In the genomic region with DNA sequence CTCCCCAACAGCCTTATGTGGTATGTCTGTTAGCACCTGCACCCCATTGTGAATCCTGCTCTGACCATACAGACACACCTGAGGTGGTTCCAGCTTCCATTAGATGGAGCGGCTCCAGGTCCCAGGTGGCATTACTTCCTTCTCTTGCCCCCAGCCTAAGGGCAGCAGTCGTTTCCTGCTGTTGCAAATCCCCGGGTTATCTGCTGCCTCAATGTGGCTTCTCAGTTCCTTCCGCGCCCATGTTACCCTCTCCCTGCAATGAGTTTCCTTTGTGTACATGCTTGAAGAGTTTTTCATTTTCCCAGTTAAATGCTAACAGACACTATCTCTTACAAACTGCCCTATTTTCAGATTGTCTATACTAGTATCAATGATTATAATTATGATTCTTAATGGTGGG, we compare ENCODE assay signal across 18 cellular contexts.
DNase-seq lines count a peak whose midpoint lies in the region; ATAC-seq and TF ChIP-seq lines count a peak whose summit lies in the region.
"Had no signal": no experiment of that assay in that cellular context is flagged by ENCODE, and none has a peak within 500 bp of the region (broad histone marks: within the 10 kb centered on the region; RNA-seq: fewer than 3 reads in every experiment).

No MANE protein-coding gene starts in this region.

- H3K4me3 Mint-ChIP-seq in activated naive CD4-positive, alpha-beta T cell treated with anti-CD3 and anti-CD28 coated beads, Interleukin-2, amount 50 U/mL, for 24 hours = no peak overlapping the region
- H3K4me3 Mint-ChIP-seq in T-helper 1 cell treated with Interleukin-12 subunit alpha and Interleukin-12 subunit beta and Interleukin-4 antibody, amounts not matched to agents 30 μg/mL and 1 μg/mL, for 36 hours = peak overlapping the region; percentile 4
- H3K4me3 Mint-ChIP-seq in activated T-helper 2 cell treated with anti-CD3 and anti-CD28 coated beads, Interferon-gamma antibody, Interleukin-2, Interleukin-4, amounts not matched to agents 10 μg/mL and 5 μg/mL and 100 μg/mL, durations not matched to agents 14 hours and 24 hours and 36 hours (ENCODE audit: low read depth) = no peak overlapping the region
- H3K4me3 Mint-ChIP-seq in stimulated activated effector memory CD8-positive, alpha-beta T cell treated with anti-CD3 and anti-CD28 coated beads, Interleukin-12 subunit alpha, Interleukin-12 subunit beta, amount 100 ng/mL, for 72 hours = peak overlapping the region; percentile 6
- H3K4me3 Mint-ChIP-seq: CD14-positive monocyte had no signal

- DNase-seq in activated naive CD4-positive, alpha-beta T cell treated with anti-CD3 and anti-CD28 coated beads, Interleukin-2, amount 50 U/mL, for 16 hours = no peak
- DNase-seq in activated T-helper 2 cell treated with anti-CD3 and anti-CD28 coated beads, Interferon-gamma antibody, Interleukin-2, Interleukin-4, amounts not matched to agents 10 μg/mL and 5 μg/mL and 100 μg/mL, durations not matched to agents 14 hours and 24 hours and 36 hours (ENCODE audit: low spot score) = no peak
- DNase-seq in stimulated activated effector memory CD8-positive, alpha-beta T cell treated with anti-CD3 and anti-CD28 coated beads, Interleukin-12 subunit alpha, Interleukin-12 subunit beta, amount 100 ng/mL, for 72 hours (ENCODE audit: low spot score in 2 of 2) = peak in 1 of 2 donors; percentile 50
- DNase-seq in BE2C (no peak), LoVo (ENCODE audit: low spot score) (no peak), PC-9 (no peak)
- DNase-seq: activated CD4-positive, alpha-beta T cell treated with anti-CD3 and anti-CD28 coated beads, Interleukin-2, amount 50 U/mL, for 48 hours; amygdala; DMS 273 treated with DMSO at 0.1 percent for 48 hours; NCI-H1694 treated with DMSO at 0.1 percent for 48 hours; psoas muscle; testis had no signal

- no peak for ATAC-seq in stimulated activated effector memory CD8-positive, alpha-beta T cell treated with anti-CD3 and anti-CD28 coated beads, Interleukin-12 subunit alpha, Interleukin-12 subunit beta, amount 100 ng/mL, for 72 hours
- ATAC-seq: K562, psoas muscle had no signal

- no peak overlapping the region for H3K27ac ChIP-seq in PC-9
- H3K27ac ChIP-seq: coronary artery, psoas muscle, testis had no signal

- H3K27ac Mint-ChIP-seq in activated naive CD4-positive, alpha-beta T cell treated with anti-CD3 and anti-CD28 coated beads, Interleukin-2, amount 50 U/mL, for 24 hours = peak overlapping the region; percentile 53
- H3K27ac Mint-ChIP-seq in T-helper 1 cell treated with Interleukin-12 subunit alpha and Interleukin-12 subunit beta and Interleukin-4 antibody, amounts not matched to agents 30 μg/mL and 1 μg/mL, for 36 hours = peak overlapping the region; percentile 49
- H3K27ac Mint-ChIP-seq in activated T-helper 2 cell treated with anti-CD3 and anti-CD28 coated beads, Interferon-gamma antibody, Interleukin-2, Interleukin-4, amounts not matched to agents 10 μg/mL and 5 μg/mL and 100 μg/mL, durations not matched to agents 14 hours and 24 hours and 36 hours = peak overlapping the region; percentile 13
- peak overlapping the region; percentile 93 for H3K27ac Mint-ChIP-seq in stimulated activated effector memory CD8-positive, alpha-beta T cell treated with anti-CD3 and anti-CD28 coated beads, Interleukin-12 subunit alpha, Interleukin-12 subunit beta, amount 100 ng/mL, for 72 hours
- H3K27ac Mint-ChIP-seq: CD14-positive monocyte had no signal

- H3K27me3 Mint-ChIP-seq in activated naive CD4-positive, alpha-beta T cell treated with anti-CD3 and anti-CD28 coated beads, Interleukin-2, amount 50 U/mL, for 24 hours = no peaks in the 10 kb centered on the region
- H3K27me3 Mint-ChIP-seq in T-helper 1 cell treated with Interleukin-12 subunit alpha and Interleukin-12 subunit beta and Interleukin-4 antibody, amounts not matched to agents 30 μg/mL and 1 μg/mL, for 36 hours (ENCODE audit: low read depth) = no peaks in the 10 kb centered on the region
- no peaks in the 10 kb centered on the region for H3K27me3 Mint-ChIP-seq in activated T-helper 2 cell treated with anti-CD3 and anti-CD28 coated beads, Interferon-gamma antibody, Interleukin-2, Interleukin-4, amounts not matched to agents 10 μg/mL and 5 μg/mL and 100 μg/mL, durations not matched to agents 14 hours and 24 hours and 36 hours (ENCODE audit: low read depth)

- H3K79me2 ChIP-seq in PC-9 (ENCODE audit: low read depth) = no peaks in the 10 kb centered on the region

- H4K20me1 ChIP-seq in PC-9 (ENCODE audit: insufficient read depth) = no peaks in the 10 kb centered on the region

- POLR2A ChIA-PET in PC-9 (lab: Charles Lee; ENCODE audit: unreplicated experiment) = no interaction called here

- H3K4me1 ChIP-seq in BE2C (no peaks in the 10 kb centered on the region), PC-9 (replicated peaks; ENCODE audit: insufficient read depth) (no peaks in the 10 kb centered on the region)
- H3K4me1 ChIP-seq: psoas muscle, testis had no signal

- H3K4me2 ChIP-seq in PC-9 = no peak overlapping the region

- peaks cover 3% of the 10 kb centered on the region for H3K36me3 Mint-ChIP-seq in activated naive CD4-positive, alpha-beta T cell treated with anti-CD3 and anti-CD28 coated beads, Interleukin-2, amount 50 U/mL, for 24 hours
- H3K36me3 Mint-ChIP-seq in T-helper 1 cell treated with Interleukin-12 subunit alpha and Interleukin-12 subunit beta and Interleukin-4 antibody, amounts not matched to agents 30 μg/mL and 1 μg/mL, for 36 hours (ENCODE audit: low read depth) = peaks cover 4% of the 10 kb centered on the region
- peaks cover 3% of the 10 kb centered on the region for H3K36me3 Mint-ChIP-seq in activated T-helper 2 cell treated with anti-CD3 and anti-CD28 coated beads, Interferon-gamma antibody, Interleukin-2, Interleukin-4, amounts not matched to agents 10 μg/mL and 5 μg/mL and 100 μg/mL, durations not matched to agents 14 hours and 24 hours and 36 hours (ENCODE audit: low read depth)
- peaks cover 4% of the 10 kb centered on the region for H3K36me3 Mint-ChIP-seq in stimulated activated effector memory CD8-positive, alpha-beta T cell treated with anti-CD3 and anti-CD28 coated beads, Interleukin-12 subunit alpha, Interleukin-12 subunit beta, amount 100 ng/mL, for 72 hours
- H3K36me3 Mint-ChIP-seq: CD14-positive monocyte had no signal

- H3K4me3 ChIP-seq in BE2C (ENCODE audit: low read depth, low read length) (no peak overlapping the region), PC-9 (no peak overlapping the region)
- H3K4me3 ChIP-seq: coronary artery, K562, lung, psoas muscle, testis had no signal

- CTCF ChIA-PET in PC-9 (lab: Charles Lee) = no interaction called here

- H3K36me3 ChIP-seq in BE2C = no peaks in the 10 kb centered on the region
- no peaks in the 10 kb centered on the region for H3K36me3 ChIP-seq in PC-9 (ENCODE audit: low read depth)

- no TSS peak for BruUV-seq in PC-9 (replicated peaks; lab: Mats Ljungman, UMichigan)

- H3K9me2 ChIP-seq in PC-9 (ENCODE audit: insufficient read depth) = no peaks in the 10 kb centered on the region

- no peaks in the 10 kb centered on the region for H3F3A ChIP-seq in PC-9 (ENCODE audit: insufficient read depth, low read depth)

- no peak overlapping the region for H2AFZ ChIP-seq in PC-9

- TF ChIP-seq CTCF in BE2C (IDR thresholded peaks at IDR 0.05; ENCODE audit: low read depth, low read length) (no peak), PC-9 (conservative IDR thresholded peaks at IDR 0.05) (no peak)

- H3K9me3 Mint-ChIP-seq in activated naive CD4-positive, alpha-beta T cell treated with anti-CD3 and anti-CD28 coated beads, Interleukin-2, amount 50 U/mL, for 24 hours = no peaks in the 10 kb centered on the region
- peaks cover 7% of the 10 kb centered on the region for H3K9me3 Mint-ChIP-seq in T-helper 1 cell treated with Interleukin-12 subunit alpha and Interleukin-12 subunit beta and Interleukin-4 antibody, amounts not matched to agents 30 μg/mL and 1 μg/mL, for 36 hours
- H3K9me3 Mint-ChIP-seq in activated T-helper 2 cell treated with anti-CD3 and anti-CD28 coated beads, Interferon-gamma antibody, Interleukin-2, Interleukin-4, amounts not matched to agents 10 μg/mL and 5 μg/mL and 100 μg/mL, durations not matched to agents 14 hours and 24 hours and 36 hours = peaks cover 6% of the 10 kb centered on the region
- H3K9me3 Mint-ChIP-seq in stimulated activated effector memory CD8-positive, alpha-beta T cell treated with anti-CD3 and anti-CD28 coated beads, Interleukin-12 subunit alpha, Interleukin-12 subunit beta, amount 100 ng/mL, for 72 hours = no peaks in the 10 kb centered on the region

- H3K27me3 ChIP-seq in BE2C (no peaks in the 10 kb centered on the region), PC-9 (ENCODE audit: insufficient read depth, low read depth) (peaks cover 17% of the 10 kb centered on the region)
- H3K27me3 ChIP-seq: testis had no signal

- peaks cover 52% of the 10 kb centered on the region for H3K4me1 Mint-ChIP-seq in activated naive CD4-positive, alpha-beta T cell treated with anti-CD3 and anti-CD28 coated beads, Interleukin-2, amount 50 U/mL, for 24 hours
- H3K4me1 Mint-ChIP-seq in T-helper 1 cell treated with Interleukin-12 subunit alpha and Interleukin-12 subunit beta and Interleukin-4 antibody, amounts not matched to agents 30 μg/mL and 1 μg/mL, for 36 hours (ENCODE audit: low read depth) = peaks cover 44% of the 10 kb centered on the region
- H3K4me1 Mint-ChIP-seq in activated T-helper 2 cell treated with anti-CD3 and anti-CD28 coated beads, Interferon-gamma antibody, Interleukin-2, Interleukin-4, amounts not matched to agents 10 μg/mL and 5 μg/mL and 100 μg/mL, durations not matched to agents 14 hours and 24 hours and 36 hours (ENCODE audit: low read depth) = peaks cover 40% of the 10 kb centered on the region
- peaks cover 45% of the 10 kb centered on the region for H3K4me1 Mint-ChIP-seq in stimulated activated effector memory CD8-positive, alpha-beta T cell treated with anti-CD3 and anti-CD28 coated beads, Interleukin-12 subunit alpha, Interleukin-12 subunit beta, amount 100 ng/mL, for 72 hours

- intact Hi-C loops in activated T-helper 2 cell treated with anti-CD3 and anti-CD28 coated beads, Interferon-gamma antibody, Interleukin-2, Interleukin-4, amounts not matched to agents 10 μg/mL and 5 μg/mL and 100 μg/mL, durations not matched to agents 14 hours and 24 hours and 36 hours (cut with micrococcal nuclease) = no loop called here
- intact Hi-C loops in PC-9 (cut with micrococcal nuclease; ENCODE audit: unreplicated experiment) = no loop called here

- H3K9me3 ChIP-seq in BE2C (no peaks in the 10 kb centered on the region), PC-9 (ENCODE audit: insufficient read depth, low read depth) (no peaks in the 10 kb centered on the region)
- H3K9me3 ChIP-seq: psoas muscle, testis had no signal

Comparison
In these comparisons a context has a peak if more than half of its experiments do, and no peak if none do; other contexts are left out.
1. H3K27ac Mint-ChIP-seq: peak in every context shown above with its lines; median percentile 93 in stimulated activated effector memory CD8-positive, alpha-beta T cell treated with anti-CD3 and anti-CD28 coated beads, Interleukin-12 subunit alpha, Interleukin-12 subunit beta, amount 100 ng/mL, for 72 hours; 53 in activated naive CD4-positive, alpha-beta T cell treated with anti-CD3 and anti-CD28 coated beads, Interleukin-2, amount 50 U/mL, for 24 hours; 49 in T-helper 1 cell treated with Interleukin-12 subunit alpha and Interleukin-12 subunit beta and Interleukin-4 antibody, amounts not matched to agents 30 μg/mL and 1 μg/mL, for 36 hours; 13 in activated T-helper 2 cell treated with anti-CD3 and anti-CD28 coated beads, Interferon-gamma antibody, Interleukin-2, Interleukin-4, amounts not matched to agents 10 μg/mL and 5 μg/mL and 100 μg/mL, durations not matched to agents 14 hours and 24 hours and 36 hours.
2. H3K4me3 Mint-ChIP-seq: peak in T-helper 1 cell treated with Interleukin-12 subunit alpha and Interleukin-12 subunit beta and Interleukin-4 antibody, amounts not matched to agents 30 μg/mL and 1 μg/mL, for 36 hours (single experiment) and stimulated activated effector memory CD8-positive, alpha-beta T cell treated with anti-CD3 and anti-CD28 coated beads, Interleukin-12 subunit alpha, Interleukin-12 subunit beta, amount 100 ng/mL, for 72 hours (single experiment); none in activated naive CD4-positive, alpha-beta T cell treated with anti-CD3 and anti-CD28 coated beads, Interleukin-2, amount 50 U/mL, for 24 hours (single experiment) and activated T-helper 2 cell treated with anti-CD3 and anti-CD28 coated beads, Interferon-gamma antibody, Interleukin-2, Interleukin-4, amounts not matched to agents 10 μg/mL and 5 μg/mL and 100 μg/mL, durations not matched to agents 14 hours and 24 hours and 36 hours (single experiment).